22 cellular contexts compared by ENCODE assay signal in the genomic region with DNA sequence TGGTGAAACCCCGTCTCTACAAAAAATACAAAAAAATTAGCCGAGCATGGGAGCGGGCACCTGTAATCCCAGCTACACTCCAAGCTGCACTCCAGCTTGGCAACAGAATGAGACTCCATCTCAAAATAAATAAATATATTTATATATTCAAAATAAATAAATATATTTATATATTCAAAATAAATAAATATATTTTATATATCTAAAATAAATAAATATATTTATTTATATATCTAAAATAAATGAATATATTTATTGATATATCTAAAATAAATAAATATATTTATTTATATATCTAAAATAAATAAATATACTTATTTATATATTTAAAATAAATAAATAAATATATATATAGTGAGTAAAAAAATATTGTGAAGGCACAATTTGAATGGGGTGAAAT.
DNase-seq lines count a peak whose midpoint lies in the region; ATAC-seq, FAIRE-seq and TF ChIP-seq lines count a peak whose summit lies in the region.
"Had no signal": no experiment of that assay in that cellular context is flagged by ENCODE, and none has a peak within 500 bp of the region (broad histone marks: within the 10 kb centered on the region; RNA-seq: fewer than 3 reads in every experiment).

No MANE protein-coding gene starts in this region.

- H3K9me3 Mint-ChIP-seq in activated naive CD8-positive, alpha-beta T cell treated with anti-CD3 and anti-CD28 coated beads, Interleukin-2, amount 50 U/mL, for 24 hours = no peaks in the 10 kb centered on the region
- H3K9me3 Mint-ChIP-seq: CD4-positive, CD25-positive, alpha-beta regulatory T cell; CD8-positive, alpha-beta T cell; GM23338; H9 had no signal

- no peaks in the 10 kb centered on the region for H3K27me3 Mint-ChIP-seq in activated naive CD8-positive, alpha-beta T cell treated with anti-CD3 and anti-CD28 coated beads, Interleukin-2, amount 50 U/mL, for 24 hours
- H3K27me3 Mint-ChIP-seq: CD4-positive, CD25-positive, alpha-beta regulatory T cell had no signal

- WGBS in GM23248 (ENCODE audit: low coverage in 1 of 2, low lambda C conversion rate in 2 of 2, missing lambda C conversion rate in 2 of 2), 2 experiments = 67 to 79% methylated on average over 3 of the region's 3 CpGs

- no peaks in the 10 kb centered on the region for H3K4me1 Mint-ChIP-seq in activated naive CD8-positive, alpha-beta T cell treated with anti-CD3 and anti-CD28 coated beads, Interleukin-2, amount 50 U/mL, for 24 hours
- H3K4me1 Mint-ChIP-seq: B cell; CD4-positive, CD25-positive, alpha-beta regulatory T cell had no signal

- no peak for ATAC-seq in GM21390 (IDR thresholded peaks at IDR 0.05; ENCODE audit: unreplicated experiment)
- ATAC-seq in activated naive CD8-positive, alpha-beta T cell treated with anti-CD3 and anti-CD28 coated beads, Interleukin-2, amount 50 U/mL, for 24 hours = no peak
- ATAC-seq: CD8-positive, alpha-beta T cell; GM23338; HCT116 had no signal

- DNase-seq in RCC 7860 (ENCODE audit: low spot score) = no peak
- no peak for DNase-seq in kidney
- no peak for DNase-seq in activated naive CD8-positive, alpha-beta T cell treated with anti-CD3 and anti-CD28 coated beads, Interleukin-2, amount 50 U/mL, for 24 hours
- DNase-seq in NCI-H526 (lab: John Stamatoyannopoulos, UW) = no peak
- no peak for DNase-seq in GM23248
- DNase-seq: CD4-positive, CD25-positive, alpha-beta regulatory T cell; CD8-positive, alpha-beta T cell; DMS 273 treated with DMSO at 0.1 percent for 48 hours; DMS79; EL; GF-D8; H9 had no signal

- no peak overlapping the region for H3K9ac ChIP-seq in kidney (ENCODE audit: low read length in 2 of 2)
- no peak overlapping the region for H3K9ac ChIP-seq in GM23248
- H3K9ac ChIP-seq: BLaER1 had no signal

- H3K4me1 ChIP-seq in kidney (ENCODE audit: control insufficient read depth in 1 of 2, insufficient read depth in 1 of 2, low read depth in 1 of 2, low read length in 2 of 2) = peaks cover 0 to 3% of the 10 kb centered on the region in 2 donors
- peaks cover 22% of the 10 kb centered on the region for H3K4me1 ChIP-seq in GM23248 (ENCODE audit: insufficient read depth)

- H3K9me3 ChIP-seq in kidney (ENCODE audit: control insufficient read depth in 1 of 2, low read length in 2 of 2) = no peaks in the 10 kb centered on the region
- H3K9me3 ChIP-seq in GM23248 (ENCODE audit: low read depth) = no peaks in the 10 kb centered on the region
- H3K9me3 ChIP-seq: BLaER1 had no signal

- intact Hi-C loops in kidney (cut with DNase I) = no loop called here

- no peak for TF ChIP-seq CTCF in kidney (IDR thresholded peaks at IDR 0.05; ENCODE audit: borderline replicate concordance, extremely low read depth, insufficient read depth)

- no peaks in the 10 kb centered on the region for H3K36me3 Mint-ChIP-seq in activated naive CD8-positive, alpha-beta T cell treated with anti-CD3 and anti-CD28 coated beads, Interleukin-2, amount 50 U/mL, for 24 hours (ENCODE audit: low read depth)
- H3K36me3 Mint-ChIP-seq: CD4-positive, CD25-positive, alpha-beta regulatory T cell; CD8-positive, alpha-beta T cell had no signal

- peaks cover 13% of the 10 kb centered on the region for H3F3A ChIP-seq in GM23248 (ENCODE audit: insufficient read depth)

- FAIRE-seq in RCC 7860 (lab: Jason Lieb, UNC) = peak; percentile 100
- FAIRE-seq in colon (lab: Jason Lieb, UNC) = peak; percentile 100
- FAIRE-seq in kidney (lab: Jason Lieb, UNC) = peak; percentile 99
- FAIRE-seq: D721Med, GM12891, GM18507 had no signal

- no peaks in the 10 kb centered on the region for H3K36me3 ChIP-seq in kidney (ENCODE audit: control insufficient read depth in 1 of 2, insufficient read depth in 2 of 2, low read length in 2 of 2)
- H3K36me3 ChIP-seq in GM23248 (ENCODE audit: low read depth) = no peaks in the 10 kb centered on the region
- H3K36me3 ChIP-seq: BLaER1 had no signal

- H3K4me3 ChIP-seq in kidney (ENCODE audit: low read length in 2 of 2) (no peak overlapping the region), GM23248 (no peak overlapping the region)
- H3K4me3 ChIP-seq: BLaER1, GM23338 had no signal

- no peak overlapping the region for H2AFZ ChIP-seq in GM23248

- in situ Hi-C loops in GM23248 (cut with MboI) = no loop called here

- no peak overlapping the region for H3K27ac Mint-ChIP-seq in activated naive CD8-positive, alpha-beta T cell treated with anti-CD3 and anti-CD28 coated beads, Interleukin-2, amount 50 U/mL, for 24 hours
- H3K27ac Mint-ChIP-seq: B cell; CD8-positive, alpha-beta T cell had no signal

- H4K20me1 ChIP-seq in GM23248 (ENCODE audit: insufficient read depth) = no peaks in the 10 kb centered on the region
- H4K20me1 ChIP-seq: BLaER1 had no signal

- no peaks in the 10 kb centered on the region for H3K27me3 ChIP-seq in GM23248 (replicated peaks; ENCODE audit: insufficient read depth)
- H3K27me3 ChIP-seq: BLaER1 had no signal

- no peaks in the 10 kb centered on the region for H3K9me2 ChIP-seq in GM23248 (ENCODE audit: insufficient read depth)

- H3K27ac ChIP-seq in kidney (ENCODE audit: low read depth in 2 of 2, low read length in 2 of 2) = no peak overlapping the region
- H3K27ac ChIP-seq in GM23248 = no peak overlapping the region
- H3K27ac ChIP-seq: BLaER1, C4-2B had no signal

- no peak overlapping the region for H3K4me3 Mint-ChIP-seq in activated naive CD8-positive, alpha-beta T cell treated with anti-CD3 and anti-CD28 coated beads, Interleukin-2, amount 50 U/mL, for 24 hours
- H3K4me3 Mint-ChIP-seq: B cell; CD4-positive, CD25-positive, alpha-beta regulatory T cell; CD8-positive, alpha-beta T cell; GM23338; H9 had no signal

- H3K4me2 ChIP-seq in GM23248 (ENCODE audit: unreplicated experiment) = no peak overlapping the region
- H3K4me2 ChIP-seq: BLaER1, GM23338 had no signal

- no peaks in the 10 kb centered on the region for H3K79me2 ChIP-seq in GM23248 (ENCODE audit: insufficient read depth)
